Comparison of ENCODE assay signal across 21 cellular contexts in the genomic region with DNA sequence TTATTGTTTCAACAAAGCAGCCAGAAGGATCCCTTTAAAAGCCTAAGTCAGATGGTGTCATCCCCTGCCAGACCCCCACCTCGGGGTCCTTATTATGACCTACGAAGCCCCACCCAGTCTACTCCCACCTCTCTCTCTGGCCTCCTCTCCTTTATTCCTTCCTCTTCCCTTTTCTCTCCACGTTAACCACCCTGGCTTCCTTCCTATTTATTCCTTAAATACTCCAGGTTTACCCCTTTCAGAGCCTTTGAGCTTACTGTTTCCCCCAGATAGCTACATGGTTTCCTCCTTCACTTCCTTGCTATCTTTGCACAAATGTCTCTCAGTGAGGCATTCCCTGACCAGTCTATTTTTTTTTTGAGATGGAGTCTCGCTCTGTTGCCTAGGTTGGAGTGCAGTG. TPM values are rescaled to one million over a fixed set of nuclear protein-coding genes. Genes with fewer than 3 reads are reported as not detected.
DNase-seq lines count a peak whose midpoint lies in the region; ATAC-seq, FAIRE-seq and TF ChIP-seq lines count a peak whose summit lies in the region.
"Had no signal": no experiment of that assay in that cellular context is flagged by ENCODE, and none has a peak within 500 bp of the region (broad histone marks: within the 10 kb centered on the region; RNA-seq: fewer than 3 reads in every experiment).

No MANE protein-coding gene starts in this region.

- no peaks in the 10 kb centered on the region for H3K9me3 Mint-ChIP-seq in endodermal cell
- H3K9me3 Mint-ChIP-seq: CD4-positive, alpha-beta memory T cell; HFFc6 had no signal

- ATAC-seq in A549 (no peak), K562 (no peak)

- H3K79me2 ChIP-seq in PC-9 (ENCODE audit: low read depth), result no peaks in the 10 kb centered on the region
- no peaks in the 10 kb centered on the region for H3K79me2 ChIP-seq in K562 (ENCODE audit: control insufficient read depth, insufficient read depth, low read length)

- TF ChIP-seq RAD21 in A549 (conservative IDR thresholded peaks at IDR 0.05 in 1 of 2, IDR thresholded peaks at IDR 0.05 in 1 of 2), result no peak
- TF ChIP-seq RAD21 in K562 (CRISPR knock-in tag; conservative IDR thresholded peaks at IDR 0.05 in 1 of 2, IDR thresholded peaks at IDR 0.05 in 1 of 2), result no peak

- no peak for TF ChIP-seq POLR2A in A549 (IDR thresholded peaks at IDR 0.05; ENCODE audit: low read length)
- TF ChIP-seq POLR2A in K562 (conservative IDR thresholded peaks at IDR 0.05), result no peak
- no peak for TF ChIP-seq POLR2A in erythroblast (IDR thresholded peaks at IDR 0.05; ENCODE audit: low read length)

- CTCF ChIA-PET in A549 (lab: Yijun Ruan, JAX) (interaction anchor here (0.7 kb wide), 1 partner anchor 18 kb away, joined by 3 read pairs; no protein-coding TSS in a partner anchor), PC-9 (lab: Charles Lee) (no interaction called here), K562 (lab: Yijun Ruan, JAX; ENCODE audit: low intra/inter-chr PET ratio) (no interaction called here)

- POLR2A ChIA-PET in A549 (lab: Yijun Ruan, JAX) (no interaction called here), PC-9 (lab: Charles Lee; ENCODE audit: unreplicated experiment) (no interaction called here), K562 (lab: Yijun Ruan, JAX) (no interaction called here)

- no peaks in the 10 kb centered on the region for H3K9me3 ChIP-seq in A549
- no peaks in the 10 kb centered on the region for H3K9me3 ChIP-seq in PC-9 (ENCODE audit: insufficient read depth, low read depth)
- H3K9me3 ChIP-seq in K562 (replicated peaks; ENCODE audit: control insufficient read depth, insufficient read depth, low read depth, low read length), result no peaks in the 10 kb centered on the region
- H3K9me3 ChIP-seq in endodermal cell (ENCODE audit: control insufficient read depth, low read length), result no peaks in the 10 kb centered on the region

- H2AFZ ChIP-seq in PC-9 (no peak overlapping the region), K562 (ENCODE audit: low read depth, low read length) (peak overlapping the region; percentile 25; the same call in 1 of the 2 replicates)

- in situ Hi-C loops in GM13976 (cut with MboI; ENCODE audit: low sequenced_read_pairs, unreplicated experiment), result no loop called here
- in situ Hi-C loops in K562 (cut with MboI), result no loop called here

- H3K9me1 ChIP-seq in K562 (ENCODE audit: control insufficient read depth, insufficient read depth, low read length), result no peaks in the 10 kb centered on the region

- H4K20me1 ChIP-seq in PC-9 (ENCODE audit: insufficient read depth) (no peaks in the 10 kb centered on the region), K562 (replicated peaks; ENCODE audit: control insufficient read depth, insufficient read depth, low read length) (no peaks in the 10 kb centered on the region)

- no peaks in the 10 kb centered on the region for H3K9me2 ChIP-seq in PC-9 (ENCODE audit: insufficient read depth)

- H3K4me1 ChIP-seq in A549 (peaks cover 18% of the 10 kb centered on the region), PC-9 (replicated peaks; ENCODE audit: insufficient read depth) (peaks cover 20% of the 10 kb centered on the region), K562 (replicated peaks in 1 of 2; ENCODE audit: control insufficient read depth in 2 of 2, insufficient read depth in 2 of 2, low read length in 2 of 2) (peaks cover 6 to 14% of the 10 kb centered on the region in 2 experiments; a peak in 3 of 5 replicates), endodermal cell (ENCODE audit: control insufficient read depth, insufficient read depth, low read length) (no peaks in the 10 kb centered on the region)

- no peaks in the 10 kb centered on the region for H3K27me3 Mint-ChIP-seq in endodermal cell (ENCODE audit: insufficient read depth)
- H3K27me3 Mint-ChIP-seq: B cell; CD4-positive, alpha-beta memory T cell had no signal

- FAIRE-seq in A549 (lab: Jason Lieb, UNC), result no peak
- FAIRE-seq in K562 (lab: Jason Lieb, UNC), result no peak
- FAIRE-seq: D721Med, G401.6, GM12892, GM19239 had no signal

- no peak overlapping the region for H3K4me3 ChIP-seq in A549
- H3K4me3 ChIP-seq in PC-9, result no peak overlapping the region
- no peak overlapping the region for H3K4me3 ChIP-seq in K562
- no peak overlapping the region for H3K4me3 ChIP-seq in endodermal cell (ENCODE audit: low read length)

- no peak overlapping the region for H3K4me3 Mint-ChIP-seq in endodermal cell
- H3K4me3 Mint-ChIP-seq: B cell; CD4-positive, alpha-beta memory T cell; HFFc6 had no signal

- no peaks in the 10 kb centered on the region for H3K36me3 ChIP-seq in PC-9 (ENCODE audit: low read depth)
- H3K36me3 ChIP-seq in K562 (ENCODE audit: control insufficient read depth, insufficient read depth, low read length), result no peaks in the 10 kb centered on the region
- no peaks in the 10 kb centered on the region for H3K36me3 ChIP-seq in endodermal cell (ENCODE audit: control insufficient read depth, insufficient read depth, low read length)

- H3K27ac Mint-ChIP-seq in endodermal cell, result no peak overlapping the region
- H3K27ac Mint-ChIP-seq: B cell; CD4-positive, alpha-beta memory T cell; HFFc6 had no signal

- BruUV-seq in PC-9 (replicated peaks; lab: Mats Ljungman, UMichigan) (no TSS peak), K562 (replicated peaks; lab: Mats Ljungman, UMichigan) (no TSS peak)

- H3K4me1 Mint-ChIP-seq in endodermal cell, result no peaks in the 10 kb centered on the region

- 0 out of 3 replicates have a peak overlapping the region, but pooled peaks have one; percentile 32 for H3K4me2 ChIP-seq in A549
- H3K4me2 ChIP-seq in PC-9, result peak overlapping the region; percentile 42; the same call in 1 of the 2 replicates
- H3K4me2 ChIP-seq in K562 (ENCODE audit: insufficient read depth, low read length), result no peak overlapping the region

- no peaks in the 10 kb centered on the region for H3K36me3 Mint-ChIP-seq in endodermal cell (ENCODE audit: low read depth)
- H3K36me3 Mint-ChIP-seq: CD4-positive, alpha-beta memory T cell had no signal

- TF ChIP-seq CTCF in A549 (IDR thresholded peaks at IDR 0.05), result no peak
- TF ChIP-seq CTCF in GM13976 (IDR thresholded peaks at IDR 0.05; ENCODE audit: borderline replicate concordance, control extremely low read depth, extremely low read depth, insufficient read depth, missing control alignments), result no peak
- no peak for TF ChIP-seq CTCF in PC-9 (conservative IDR thresholded peaks at IDR 0.05)
- no peak for TF ChIP-seq CTCF in K562 (IDR thresholded peaks at IDR 0.05 in 2 of 3, conservative IDR thresholded peaks at IDR 0.05 in 1 of 3; ENCODE audit: insufficient read depth in 2 of 3, low read depth in 1 of 3, low read length in 3 of 3)
- TF ChIP-seq CTCF in endodermal cell (conservative IDR thresholded peaks at IDR 0.05), result no peak

- H3K27me3 ChIP-seq in PC-9 (ENCODE audit: insufficient read depth, low read depth) (no peaks in the 10 kb centered on the region), K562 (ENCODE audit: control insufficient read depth in 2 of 2, insufficient read depth in 2 of 2, low read length in 2 of 2) (no peaks in the 10 kb centered on the region), endodermal cell (ENCODE audit: control insufficient read depth, insufficient read depth, low read length, poor library complexity, severe bottlenecking) (no peaks in the 10 kb centered on the region)

- DNase-seq in A549 (ENCODE audit: low read depth in 1 of 2, low spot score in 1 of 2), result no peak
- peak; percentile 2 for DNase-seq in GM13976 (ENCODE audit: low spot score)
- no peak for DNase-seq in PC-9
- DNase-seq in K562 (ENCODE audit: extremely low read depth in 1 of 4, low spot score in 3 of 4), result peak in 1 of 4 experiments; percentile 11
- no peak for DNase-seq in erythroblast (lab: John Stamatoyannopoulos, UW)
- DNase-seq in NCI-H2196 treated with DMSO at 0.1 percent for 48 hours (lab: John Stamatoyannopoulos, UW; ENCODE audit: unreplicated experiment), result no peak
- no peak for DNase-seq in endodermal cell
- DNase-seq in cerebellar cortex (ENCODE audit: low spot score), result no peak
- DNase-seq: 8988T; ACHN; CD4-positive, alpha-beta memory T cell; COR-L47; DMS153; DMS79 treated with DMSO at 0.1 percent for 48 hours had no signal

- intact Hi-C loops in PC-9 (cut with micrococcal nuclease; ENCODE audit: unreplicated experiment), result loop anchor here (1.0 kb wide), 1 partner anchor 25 kb away; no protein-coding TSS in a partner anchor
- intact Hi-C loops in K562 (cut with micrococcal nuclease), result no loop called here

- H3K9ac ChIP-seq in K562 (ENCODE audit: insufficient read depth in 1 of 2, low read depth in 2 of 2, low read length in 2 of 2), result no peak overlapping the region
- H3K9ac ChIP-seq in endodermal cell (ENCODE audit: extremely low read depth, low read length, poor library complexity, severe bottlenecking), result no peak overlapping the region

- H3K27ac ChIP-seq in A549 (peak overlapping the region in 1 of 2 experiments; percentile 40; a peak in 1 of 6 replicates), PC-9 (peak overlapping the region; percentile 40), K562 (ENCODE audit: extremely low read depth, low read depth, low read length) (no peak overlapping the region), endodermal cell (ENCODE audit: low read depth, low read length) (no peak overlapping the region)
- H3K27ac ChIP-seq: C4-2B had no signal

- WGBS in A549 (ENCODE audit: missing lambda C conversion rate), result 74% methylated on average over 4 of the region's 4 CpGs
- WGBS in K562 (ENCODE audit: insufficient coverage, low coverage, missing lambda C conversion rate), result 17% methylated on average over 4 of the region's 4 CpGs
- WGBS in endodermal cell (ENCODE audit: insufficient coverage in 1 of 2, insufficient read length in 1 of 2), 2 experiments, result 86 to 90% methylated on average over 4 of the region's 4 CpGs

- H3F3A ChIP-seq in PC-9 (ENCODE audit: insufficient read depth, low read depth), result peaks cover 28% of the 10 kb centered on the region

- TF ChIP-seq EP300 in A549 (IDR thresholded peaks at IDR 0.05), result no peak
- no peak for TF ChIP-seq EP300 in K562 (IDR thresholded peaks at IDR 0.05; ENCODE audit: low read length)

RNA-seq across cellular contexts. Expression of a gene that starts 12.0 kb away (rescaled TPM):
- polyA plus RNA-seq in A549 (2011; rRNA removed), result 8.0 and 11.1 TPM in 2 replicates
- 5.4 and 7.5 TPM in 2 replicates for polyA plus RNA-seq in A549 (2012; cell fraction: cytosol; rRNA removed)
- 15.2 and 16.5 TPM in 2 replicates for polyA plus RNA-seq in A549 (2012; cell fraction: nucleus; rRNA removed)
- polyA plus RNA-seq in A549 (2017; fragmentation: RNase III; extraction: RNeasy Plus Mini Kit Qiagen cat#74134 plus additional on column Dnase treatment), result 7.3 to 7.5 TPM (median 7.4 TPM) in 3 replicates
- polyA minus RNA-seq in A549 (2011; rRNA and poly(A)+ RNA removed), result 7.4 and 15.8 TPM in 2 replicates
- total RNA-seq in PC-9 (2021), result 17.9 and 27.5 TPM in 2 replicates
- total RNA-seq in K562 (2011; cell fraction: chromatin; rRNA removed; ENCODE audit: low replicate concordance), result 17.2 and 40.8 TPM in 2 replicates
- total RNA-seq in K562 (2011; cell fraction: nucleolus; rRNA removed), result 19.7 and 20.2 TPM in 2 replicates
- total RNA-seq in K562 (2011; cell fraction: nucleoplasm; rRNA removed), result 24.2 and 34.4 TPM in 2 replicates
- 1.8 and 2.9 TPM in 2 replicates for total RNA-seq in K562 (2014; rRNA removed)
- total RNA-seq in K562 (2014; rRNA removed; fragmentation: Illumina TruSeq; extraction: Trizol), result 1.1 and 2.0 TPM in 2 replicates
- 3.4 and 3.8 TPM in 2 replicates for total RNA-seq in K562 (2015; rRNA removed; fragmentation: Illumina TruSeq; extraction: Trizol)
- 12.7 and 13.6 TPM in 2 replicates for total RNA-seq in K562 (2021)
- 1.5 and 4.5 TPM in 2 replicates for polyA plus RNA-seq in K562 (2011; rRNA removed)
- polyA plus RNA-seq in K562 (2011; cell fraction: cytosol; rRNA removed), result 2.0 and 4.6 TPM in 2 replicates
- polyA plus RNA-seq in K562 (2011; cell fraction: nucleus; rRNA removed), result 13.2 and 13.4 TPM in 2 replicates
- polyA plus RNA-seq in K562 (2012), result 11.6 and 12.8 TPM in 2 replicates
- 14.4 and 16.6 TPM in 2 replicates for polyA plus RNA-seq in K562 (2014; fragmentation: Illumina TruSeq; extraction: Trizol)
- polyA plus RNA-seq in K562 (2014; fragmentation: Nextera tagmentation; extraction: Ambion mirVana), result 1 to 10 TPM in 1 of 2 experiments, under 1 TPM in 1; 0.59 to 1.0 TPM
- polyA plus RNA-seq in K562 (2014; rRNA removed), result 5.2 and 5.7 TPM in 2 replicates
- 3.3 and 3.4 TPM in 2 replicates for polyA minus RNA-seq in K562 (2011; rRNA and poly(A)+ RNA removed)
- polyA minus RNA-seq in K562 (2011; cell fraction: cytosol; rRNA and poly(A)+ RNA removed), result 4.0 and 7.6 TPM in 2 replicates
- 3.8 and 5.0 TPM in 2 replicates for polyA minus RNA-seq in K562 (2011; cell fraction: nucleus; rRNA and poly(A)+ RNA removed)
- total RNA-seq in endodermal cell, result 10 to 100 TPM; 25.9 to 34.7 TPM
- polyA plus RNA-seq in endodermal cell (2013, experiment 1 of 2), result 17.5 TPM
- 18.6 TPM for polyA plus RNA-seq in endodermal cell (2013, experiment 2 of 2)
